14 cellular contexts compared by ENCODE assay signal in the genomic region with DNA sequence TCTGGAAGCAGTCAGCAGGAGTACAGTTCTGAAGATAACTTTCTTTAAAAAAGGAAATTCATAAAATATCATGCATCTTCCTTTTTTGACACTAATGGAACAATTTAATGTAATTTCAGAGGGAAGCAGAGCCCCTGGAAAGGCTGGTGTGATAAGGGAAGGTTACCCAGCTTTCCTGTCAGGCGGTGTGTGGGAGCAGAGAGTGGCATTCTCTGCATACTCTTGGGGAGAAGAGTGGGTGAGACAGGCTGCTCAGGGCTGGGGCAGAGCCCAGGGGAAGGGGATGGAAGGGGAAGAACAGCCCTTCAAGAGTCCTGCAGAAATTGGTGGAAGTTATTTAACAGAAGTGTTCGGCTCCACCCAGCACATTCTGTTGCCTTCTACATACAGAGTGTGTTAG.
"Had no signal": no experiment of that assay in that cellular context is flagged by ENCODE, and none has a peak within 500 bp of the region (broad histone marks: within the 10 kb centered on the region; RNA-seq: fewer than 3 reads in every experiment).

No MANE protein-coding gene starts in this region.

- H2AFZ ChIP-seq: parathyroid adenoma had no signal

- H3K79me2 ChIP-seq: parathyroid adenoma had no signal

- H3K27ac ChIP-seq: brain microvascular endothelial cell, epithelial cell of prostate, heart right ventricle, parathyroid adenoma, transverse colon, vagina, WERI-Rb-1 had no signal

- DNase-seq: brain microvascular endothelial cell; cerebellar nuclear complex; heart right ventricle; stimulated activated CD4-positive, alpha-beta T cell treated with anti-CD3 and anti-CD28 coated beads, Interleukin-12 subunit alpha, Interleukin-12 subunit beta, amount 100 ng/mL, for 4 hours; stimulated activated CD4-positive, alpha-beta T cell treated with anti-CD3 and anti-CD28 coated beads, Interleukin-2, amount 100 ng/mL, for 48 hours; stimulated activated naive CD4-positive, alpha-beta T cell; T-helper 1 cell; transverse colon; WERI-Rb-1 had no signal

- H3K36me3 ChIP-seq: brain microvascular endothelial cell, heart right ventricle, transverse colon, vagina, WERI-Rb-1 had no signal

- H3K4me3 ChIP-seq: heart right ventricle, transverse colon, vagina had no signal

- H3K27me3 ChIP-seq: brain microvascular endothelial cell, transverse colon, vagina had no signal

- H3K9ac ChIP-seq: parathyroid adenoma had no signal

- H3K4me1 ChIP-seq: heart right ventricle, parathyroid adenoma, transverse colon, vagina had no signal

- H3K9me3 ChIP-seq: transverse colon, vagina had no signal

- ATAC-seq: heart right ventricle, left lobe of liver, SK-N-SH treated with all-trans-retinoic acid at 6 μM for 48 hours had no signal
